ENCODE assay signal across 1 cellular context in the genomic region with DNA sequence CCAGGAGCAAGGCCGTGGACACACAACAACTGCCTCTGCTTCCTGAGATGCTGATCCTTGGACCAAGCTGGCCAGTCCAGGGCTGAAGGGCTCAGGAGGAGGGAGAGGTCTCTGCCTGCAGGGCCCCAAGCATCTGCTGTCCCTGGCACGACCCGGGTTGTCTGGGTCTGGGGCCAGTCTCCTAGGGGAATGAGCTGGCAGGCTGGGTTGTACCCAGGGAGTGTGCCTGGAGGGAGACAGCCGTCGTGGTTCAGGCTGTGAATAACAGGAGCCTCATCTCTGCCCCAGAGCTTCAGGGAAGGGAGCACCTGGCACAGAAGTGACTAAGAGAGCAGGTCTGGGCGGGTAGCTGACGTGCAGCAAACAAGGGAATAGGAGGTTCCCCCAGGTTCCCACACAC.
A peak's percentile ranks its signal among the peaks of the same experiment; 100 is the strongest.
TF ChIP-seq lines count a peak whose summit lies in the region.

No MANE protein-coding gene starts in this region.

TF ChIP-seq in endothelial cell of umbilical vein, 7 proteins besides CTCF, POLR2A, EP300 and RAD21:
- TF ChIP-seq FOS (IDR thresholded peaks at IDR 0.05; ENCODE audit: borderline replicate concordance, insufficient read depth, low read length): no peak
- no peak for TF ChIP-seq JUN (IDR thresholded peaks at IDR 0.05; ENCODE audit: borderline replicate concordance, insufficient read depth, insufficient read length, low read depth)
- TF ChIP-seq POLR2AphosphoS5 (IDR thresholded peaks at IDR 0.05; ENCODE audit: insufficient read depth, low read depth, low read length): peak; percentile 9
- TF ChIP-seq, protein P1, sequence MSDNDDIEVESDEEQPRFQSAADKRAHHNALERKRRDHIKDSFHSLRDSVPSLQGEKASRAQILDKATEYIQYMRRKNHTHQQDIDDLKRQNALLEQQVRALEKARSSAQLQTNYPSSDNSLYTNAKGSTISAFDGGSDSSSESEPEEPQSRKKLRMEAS (IDR thresholded peaks at IDR 0.05; ENCODE audit: insufficient read depth, insufficient read length): no peak
TF ChIP-seq in endothelial cell of umbilical vein: peak in this region for 1.
